Comparison of ENCODE assay signal across 31 cellular contexts in genomic region chrX:71082778-71083177, GRCh38. TPM values are rescaled to one million over a fixed set of nuclear protein-coding genes. Genes with fewer than 3 reads are reported as not detected.
DNase-seq lines count a peak whose midpoint lies in the region; ATAC-seq, FAIRE-seq and TF ChIP-seq lines count a peak whose summit lies in the region.
"Had no signal": no experiment of that assay in that cellular context is flagged by ENCODE, and none has a peak within 500 bp of the region (broad histone marks: within the 10 kb centered on the region; RNA-seq: fewer than 3 reads in every experiment).

No MANE protein-coding gene starts in this region.

- H3K4me3 Mint-ChIP-seq in activated naive CD8-positive, alpha-beta T cell treated with anti-CD3 and anti-CD28 coated beads for 36 hours, result no peak overlapping the region
- H3K4me3 Mint-ChIP-seq in activated CD8-positive, alpha-beta memory T cell treated with anti-CD3 and anti-CD28 coated beads, Interleukin-2, amount 10 ng/mL, durations not matched to agents 7 days and 5 days, result no peak overlapping the region
- H3K4me3 Mint-ChIP-seq: CD14-positive monocyte; CD4-positive, alpha-beta memory T cell; CD4-positive, CD25-positive, alpha-beta regulatory T cell; CD8-positive, alpha-beta memory T cell had no signal

- H3K4me1 ChIP-seq in A549, result peaks cover 20% of the 10 kb centered on the region; the same call in 2 of the 3 replicates
- H3K4me1 ChIP-seq: BE2C, BLaER1 had no signal

- H3K4me1 Mint-ChIP-seq in activated naive CD8-positive, alpha-beta T cell treated with anti-CD3 and anti-CD28 coated beads for 36 hours, result peaks cover 6% of the 10 kb centered on the region
- peaks cover 3% of the 10 kb centered on the region for H3K4me1 Mint-ChIP-seq in activated CD8-positive, alpha-beta memory T cell treated with anti-CD3 and anti-CD28 coated beads, Interleukin-2, amount 10 ng/mL, durations not matched to agents 7 days and 5 days
- H3K4me1 Mint-ChIP-seq: CD14-positive monocyte; CD8-positive, alpha-beta memory T cell had no signal

- no peaks in the 10 kb centered on the region for H3K36me3 Mint-ChIP-seq in activated naive CD8-positive, alpha-beta T cell treated with anti-CD3 and anti-CD28 coated beads for 36 hours
- H3K36me3 Mint-ChIP-seq in activated CD8-positive, alpha-beta memory T cell treated with anti-CD3 and anti-CD28 coated beads, Interleukin-2, amount 10 ng/mL, durations not matched to agents 7 days and 5 days, result no peaks in the 10 kb centered on the region
- H3K36me3 Mint-ChIP-seq: CD14-positive monocyte; CD4-positive, alpha-beta memory T cell; CD4-positive, CD25-positive, alpha-beta regulatory T cell; CD8-positive, alpha-beta memory T cell had no signal

- TF ChIP-seq EP300 in A549 (IDR thresholded peaks at IDR 0.05), result no peak

- DNase-seq in A549 (ENCODE audit: low read depth in 1 of 2, low spot score in 1 of 2) (no peak), HEK293T (ENCODE audit: extremely low spot score) (no peak), astrocyte of the hippocampus (ENCODE audit: low read depth, low spot score) (peak; percentile 17), H7 (no peak)
- no peak for DNase-seq in activated naive CD8-positive, alpha-beta T cell treated with anti-CD3 and anti-CD28 coated beads for 36 hours
- no peak for DNase-seq in activated CD8-positive, alpha-beta memory T cell treated with anti-CD3 and anti-CD28 coated beads, Interleukin-2, amount 10 ng/mL, durations not matched to agents 7 days and 5 days
- DNase-seq: ACHN; BE2C; C1 segment of cervical spinal cord; CD4-positive, alpha-beta memory T cell; CD4-positive, CD25-positive, alpha-beta regulatory T cell; CD8-positive, alpha-beta memory T cell; COR-L47; DMS 273 treated with DMSO at 0.1 percent for 48 hours; DMS153; DMS53; DMS79; DND-41; EL; GDM1 had no signal

- no peak overlapping the region for H3K27ac Mint-ChIP-seq in activated naive CD8-positive, alpha-beta T cell treated with anti-CD3 and anti-CD28 coated beads for 36 hours
- no peak overlapping the region for H3K27ac Mint-ChIP-seq in activated CD8-positive, alpha-beta memory T cell treated with anti-CD3 and anti-CD28 coated beads, Interleukin-2, amount 10 ng/mL, durations not matched to agents 7 days and 5 days
- H3K27ac Mint-ChIP-seq: CD14-positive monocyte; CD4-positive, alpha-beta memory T cell; CD4-positive, CD25-positive, alpha-beta regulatory T cell; CD8-positive, alpha-beta memory T cell had no signal

- peak overlapping the region in 1 of 2 experiments; percentile 53; a peak in 2 of 6 replicates for H3K27ac ChIP-seq in A549
- H3K27ac ChIP-seq: 22Rv1, BLaER1 had no signal

- no peak for FAIRE-seq in A549 (lab: Jason Lieb, UNC)
- FAIRE-seq: GM12878, GM12892, GM18507 had no signal

- CTCF ChIA-PET in A549 (lab: Yijun Ruan, JAX) (no interaction called here), HEK293T (lab: Yijun Ruan, JAX) (interaction anchor here (0.6 kb wide), 1 partner anchor 52 kb away, joined by 6 read pairs; no protein-coding TSS in a partner anchor)
- CTCF ChIA-PET in activated CD8-positive, alpha-beta memory T cell treated with anti-CD3 and anti-CD28 coated beads, Interleukin-2, amount 10 ng/mL, durations not matched to agents 7 days and 5 days (lab: Charles Lee), result no interaction called here

- no peaks in the 10 kb centered on the region for H3K9me3 Mint-ChIP-seq in activated naive CD8-positive, alpha-beta T cell treated with anti-CD3 and anti-CD28 coated beads for 36 hours
- H3K9me3 Mint-ChIP-seq in activated CD8-positive, alpha-beta memory T cell treated with anti-CD3 and anti-CD28 coated beads, Interleukin-2, amount 10 ng/mL, durations not matched to agents 7 days and 5 days (ENCODE audit: low read depth), result no peaks in the 10 kb centered on the region
- H3K9me3 Mint-ChIP-seq: CD4-positive, alpha-beta memory T cell; CD8-positive, alpha-beta memory T cell had no signal

- H3K36me3 ChIP-seq in H7 (replicated peaks; ENCODE audit: control insufficient read depth, insufficient read depth, low read length), result no peaks in the 10 kb centered on the region
- H3K36me3 ChIP-seq: BE2C, BLaER1 had no signal

- H3K9me3 ChIP-seq in A549, result no peaks in the 10 kb centered on the region
- H3K9me3 ChIP-seq: BE2C, BLaER1 had no signal

- no peak for TF ChIP-seq POLR2A in A549 (IDR thresholded peaks at IDR 0.05; ENCODE audit: low read length)

- ATAC-seq in A549, result no peak
- no peak for ATAC-seq in activated CD8-positive, alpha-beta memory T cell treated with anti-CD3 and anti-CD28 coated beads, Interleukin-2, amount 10 ng/mL, durations not matched to agents 7 days and 5 days
- ATAC-seq: GM12878 had no signal

- TF ChIP-seq RAD21 in A549 (conservative IDR thresholded peaks at IDR 0.05 in 1 of 2, IDR thresholded peaks at IDR 0.05 in 1 of 2), result no peak

- no peaks in the 10 kb centered on the region for H3K27me3 ChIP-seq in H7 (ENCODE audit: control insufficient read depth, insufficient read depth, low read length)
- H3K27me3 ChIP-seq: BE2C had no signal

- WGBS in A549 (ENCODE audit: missing lambda C conversion rate), result 85% methylated on average over 4 of the region's 4 CpGs

- no peak for TF ChIP-seq CTCF in A549 (IDR thresholded peaks at IDR 0.05)

- POLR2A ChIA-PET in A549 (lab: Yijun Ruan, JAX) (interaction anchor here (1.3 kb wide), 1 partner anchor 35 kb away, joined by 3 read pairs; the partner anchor contains the start of gene MED12), HEK293T (lab: Yijun Ruan, JAX) (no interaction called here)

- H3K27me3 Mint-ChIP-seq in activated naive CD8-positive, alpha-beta T cell treated with anti-CD3 and anti-CD28 coated beads for 36 hours, result no peaks in the 10 kb centered on the region
- H3K27me3 Mint-ChIP-seq in activated CD8-positive, alpha-beta memory T cell treated with anti-CD3 and anti-CD28 coated beads, Interleukin-2, amount 10 ng/mL, durations not matched to agents 7 days and 5 days, result no peaks in the 10 kb centered on the region
- H3K27me3 Mint-ChIP-seq: CD4-positive, alpha-beta memory T cell had no signal

- H3K4me2 ChIP-seq in A549, result peak overlapping the region; percentile 63; the same call in 1 of the 3 replicates
- H3K4me2 ChIP-seq: BLaER1 had no signal

- H3K4me3 ChIP-seq in A549 (no peak overlapping the region), H7 (ENCODE audit: insufficient read depth, low read depth, low read length) (no peak overlapping the region)
- H3K4me3 ChIP-seq: BLaER1, GM12878 had no signal

RNA-seq across cellular contexts. Expression of gene FOXO4, which starts 12.9 kb away (rescaled TPM):
- polyA plus RNA-seq in A549 (2011; rRNA removed) (1.0 and 1.6 TPM in 2 replicates), A549 (2017; fragmentation: RNase III; extraction: RNeasy Plus Mini Kit Qiagen cat#74134 plus additional on column Dnase treatment) (1.3 to 2.6 TPM (median 2.3 TPM) in 3 replicates)
- 0.40 and 0.73 TPM in 2 replicates for polyA plus RNA-seq in A549 (2012; cell fraction: cytosol; rRNA removed)
- 1.0 and 2.5 TPM in 2 replicates for polyA plus RNA-seq in A549 (2012; cell fraction: nucleus; rRNA removed)
- 0.91 and 1.2 TPM in 2 replicates for polyA minus RNA-seq in A549 (2011; rRNA and poly(A)+ RNA removed)
- total RNA-seq in H7 (2014; rRNA removed; shearing (Covaris generic)), result 15.4 and 18.6 TPM in 2 replicates
- 1 to 10 TPM; 6.0 to 7.8 TPM for total RNA-seq in activated naive CD8-positive, alpha-beta T cell treated with anti-CD3 and anti-CD28 coated beads for 36 hours
- 10 to 100 TPM; 14.6 to 15.1 TPM for total RNA-seq in activated CD8-positive, alpha-beta memory T cell treated with anti-CD3 and anti-CD28 coated beads, Interleukin-2, amount 10 ng/mL, durations not matched to agents 7 days and 5 days

RNA-seq across cellular contexts. Expression of gene SNX12, which starts 14.6 kb away (rescaled TPM):
- polyA plus RNA-seq in A549 (2011; rRNA removed), result 82.4 and 84.4 TPM in 2 replicates
- 42.2 and 55.2 TPM in 2 replicates for polyA plus RNA-seq in A549 (2012; cell fraction: cytosol; rRNA removed)
- polyA plus RNA-seq in A549 (2012; cell fraction: nucleus; rRNA removed), result 36.3 and 39.9 TPM in 2 replicates
- polyA plus RNA-seq in A549 (2017; fragmentation: RNase III; extraction: RNeasy Plus Mini Kit Qiagen cat#74134 plus additional on column Dnase treatment), result 71.6 to 78.5 TPM (median 78.4 TPM) in 3 replicates
- polyA minus RNA-seq in A549 (2011; rRNA and poly(A)+ RNA removed), result 96.2 and 106 TPM in 2 replicates
- total RNA-seq in H7 (2014; rRNA removed; shearing (Covaris generic)), result 66.3 and 85.8 TPM in 2 replicates
- total RNA-seq in activated naive CD8-positive, alpha-beta T cell treated with anti-CD3 and anti-CD28 coated beads for 36 hours, result 10 to 100 TPM; 44.4 to 44.8 TPM
- 10 to 100 TPM; 37.1 to 46.2 TPM for total RNA-seq in activated CD8-positive, alpha-beta memory T cell treated with anti-CD3 and anti-CD28 coated beads, Interleukin-2, amount 10 ng/mL, durations not matched to agents 7 days and 5 days

RNA-seq across cellular contexts. Expression of gene CXorf65, which starts 23.8 kb away (rescaled TPM):
- not detected in 2 replicates for polyA plus RNA-seq in A549 (2011; rRNA removed)
- not detected in 2 replicates for polyA plus RNA-seq in A549 (2012; cell fraction: cytosol; rRNA removed)
- not detected in 2 replicates for polyA plus RNA-seq in A549 (2012; cell fraction: nucleus; rRNA removed)
- not detected in 3 replicates for polyA plus RNA-seq in A549 (2017; fragmentation: RNase III; extraction: RNeasy Plus Mini Kit Qiagen cat#74134 plus additional on column Dnase treatment)
- polyA minus RNA-seq in A549 (2011; rRNA and poly(A)+ RNA removed), result not detected in 2 replicates
- total RNA-seq in H7 (2014; rRNA removed; shearing (Covaris generic)), result 3.8 TPM in 1 of 2 replicates, not detected in the other
- 10 to 100 TPM in 1 of 2 experiments, 1 to 10 TPM in 1; 6.7 to 10.4 TPM for total RNA-seq in activated naive CD8-positive, alpha-beta T cell treated with anti-CD3 and anti-CD28 coated beads for 36 hours
- 10 to 100 TPM; 12.1 to 18.3 TPM for total RNA-seq in activated CD8-positive, alpha-beta memory T cell treated with anti-CD3 and anti-CD28 coated beads, Interleukin-2, amount 10 ng/mL, durations not matched to agents 7 days and 5 days
- total RNA-seq: A172, A673, Daoy, G401 had no signal
- polyA plus RNA-seq: AG04450, CD14-positive monocyte had no signal

RNA-seq across cellular contexts. Expression of gene IL2RG, which starts 28.6 kb away (rescaled TPM):
- 0.09 and 0.23 TPM in 2 replicates for polyA plus RNA-seq in A549 (2011; rRNA removed)
- 0.14 and 0.25 TPM in 2 replicates for polyA plus RNA-seq in A549 (2012; cell fraction: cytosol; rRNA removed)
- polyA plus RNA-seq in A549 (2012; cell fraction: nucleus; rRNA removed), result 0.14 and 0.18 TPM in 2 replicates
- polyA plus RNA-seq in A549 (2017; fragmentation: RNase III; extraction: RNeasy Plus Mini Kit Qiagen cat#74134 plus additional on column Dnase treatment), result 0.12 to 0.22 TPM (median 0.12 TPM) in 3 replicates
- polyA minus RNA-seq in A549 (2011; rRNA and poly(A)+ RNA removed), result 0.58 TPM in 1 of 2 replicates, not detected in the other
- total RNA-seq in H7 (2014; rRNA removed; shearing (Covaris generic)), result not detected in 2 replicates
- total RNA-seq in activated naive CD8-positive, alpha-beta T cell treated with anti-CD3 and anti-CD28 coated beads for 36 hours, result 100 to 1,000 TPM; 231 to 241 TPM
- 100 to 1,000 TPM; 370 to 512 TPM for total RNA-seq in activated CD8-positive, alpha-beta memory T cell treated with anti-CD3 and anti-CD28 coated beads, Interleukin-2, amount 10 ng/mL, durations not matched to agents 7 days and 5 days
- total RNA-seq: Daoy, G401 had no signal
- polyA plus RNA-seq: AG04450 had no signal

RNA-seq across cellular contexts. Expression of gene MED12, which starts 35.6 kb away (rescaled TPM):
- 12.6 and 35.0 TPM in 2 replicates for polyA plus RNA-seq in A549 (2011; rRNA removed)
- 11.6 and 13.6 TPM in 2 replicates for polyA plus RNA-seq in A549 (2012; cell fraction: cytosol; rRNA removed)
- 35.7 and 39.5 TPM in 2 replicates for polyA plus RNA-seq in A549 (2012; cell fraction: nucleus; rRNA removed)
- 13.5 to 15.4 TPM (median 14.4 TPM) in 3 replicates for polyA plus RNA-seq in A549 (2017; fragmentation: RNase III; extraction: RNeasy Plus Mini Kit Qiagen cat#74134 plus additional on column Dnase treatment)
- polyA minus RNA-seq in A549 (2011; rRNA and poly(A)+ RNA removed), result 76.5 and 93.8 TPM in 2 replicates
- total RNA-seq in H7 (2014; rRNA removed; shearing (Covaris generic)), result 19.0 and 24.1 TPM in 2 replicates
- total RNA-seq in activated naive CD8-positive, alpha-beta T cell treated with anti-CD3 and anti-CD28 coated beads for 36 hours, result 10 to 100 TPM; 43.4 to 46.4 TPM
- 10 to 100 TPM; 45.9 to 62.2 TPM for total RNA-seq in activated CD8-positive, alpha-beta memory T cell treated with anti-CD3 and anti-CD28 coated beads, Interleukin-2, amount 10 ng/mL, durations not matched to agents 7 days and 5 days
